In genomic region chr5:83277953-83278352, GRCh38 we compare ENCODE assay signal across 26 cellular contexts.
DNase-seq lines count a peak whose midpoint lies in the region; ATAC-seq and TF ChIP-seq lines count a peak whose summit lies in the region.
"Had no signal": no experiment of that assay in that cellular context is flagged by ENCODE, and none has a peak within 500 bp of the region (broad histone marks: within the 10 kb centered on the region; RNA-seq: fewer than 3 reads in every experiment).

No MANE protein-coding gene starts in this region.

- TF ChIP-seq POLR2A in uterus (IDR thresholded peaks at IDR 0.05) (no peak), upper lobe of left lung (IDR thresholded peaks at IDR 0.05) (no peak)

- H3K27me3 ChIP-seq in kidney epithelial cell (ENCODE audit: control insufficient read depth, insufficient read depth, low read length) = no peaks in the 10 kb centered on the region
- H3K27me3 ChIP-seq in uterus = no peaks in the 10 kb centered on the region
- no peaks in the 10 kb centered on the region for H3K27me3 ChIP-seq in upper lobe of left lung
- H3K27me3 ChIP-seq: esophagus muscularis mucosa, ovary, Peyer's patch, sigmoid colon had no signal

- peak; percentile 65 for ATAC-seq in GM18867 (IDR thresholded peaks at IDR 0.05; ENCODE audit: unreplicated experiment)
- ATAC-seq in GM21447 (IDR thresholded peaks at IDR 0.05; ENCODE audit: unreplicated experiment) = peak; percentile 68
- peak; percentile 68 for ATAC-seq in HG03175 (IDR thresholded peaks at IDR 0.05; ENCODE audit: unreplicated experiment)
- ATAC-seq in GM21367 (IDR thresholded peaks at IDR 0.05; ENCODE audit: unreplicated experiment) = no peak
- no peak for ATAC-seq in upper lobe of left lung (ENCODE audit: low FRiP score in 2 of 2)
- ATAC-seq: left lobe of liver; natural killer cell; stimulated activated naive B cell treated with anti-CD40 and anti-IgM and Interleukin-4, amounts not matched to agents 10 μg/mL and 1 μg/mL and 100 μg/mL, for 72 hours had no signal

- DNase-seq in kidney epithelial cell (ENCODE audit: low read depth) = peak; percentile 26
- no peak for DNase-seq in uterus
- DNase-seq in putamen (ENCODE audit: low spot score) = no peak
- no peak for DNase-seq in upper lobe of left lung
- DNase-seq: activated CD4-positive, alpha-beta memory T cell treated with anti-CD3 and anti-CD28 coated beads for 36 hours; activated naive CD4-positive, alpha-beta T cell; activated T-cell treated with anti-CD3 and anti-CD28 coated beads for 4 hours; CD8-positive, alpha-beta memory T cell; central memory CD4-positive, alpha-beta T cell; DND-41; IMR-90; natural killer cell; NCI-H1436 treated with DMSO at 0.1 percent for 48 hours; ovary; Peyer's patch; sigmoid colon; stimulated activated naive B cell treated with anti-CD40 and anti-IgM and Interleukin-4, amounts not matched to agents 10 μg/mL and 1 μg/mL and 100 μg/mL, for 72 hours; T-helper 2 cell had no signal

- TF ChIP-seq EP300 in upper lobe of left lung (IDR thresholded peaks at IDR 0.05) = no peak

- no peaks in the 10 kb centered on the region for H3K36me3 ChIP-seq in kidney epithelial cell (ENCODE audit: control insufficient read depth, insufficient read depth, low read length)
- no peaks in the 10 kb centered on the region for H3K36me3 ChIP-seq in uterus
- H3K36me3 ChIP-seq in upper lobe of left lung = no peaks in the 10 kb centered on the region
- H3K36me3 ChIP-seq: esophagus muscularis mucosa, ovary, Peyer's patch, sigmoid colon, thoracic aorta had no signal

- intact Hi-C loops in uterus (cut with DNase I; ENCODE audit: low total_unique reads) = no loop called here

- H3K4me1 ChIP-seq in uterus (no peaks in the 10 kb centered on the region), upper lobe of left lung (no peaks in the 10 kb centered on the region)
- H3K4me1 ChIP-seq: esophagus muscularis mucosa, Peyer's patch, sigmoid colon had no signal

- H3K27ac ChIP-seq in uterus = no peak overlapping the region
- H3K27ac ChIP-seq in upper lobe of left lung = no peak overlapping the region
- H3K27ac ChIP-seq: esophagus muscularis mucosa, ovary, Peyer's patch, sigmoid colon, thoracic aorta, VCaP had no signal

- TF ChIP-seq CTCF in kidney epithelial cell (IDR thresholded peaks at IDR 0.05; ENCODE audit: insufficient read depth, low read length, poor library complexity, severe bottlenecking) (no peak), uterus (IDR thresholded peaks at IDR 0.05) (no peak), upper lobe of left lung (IDR thresholded peaks at IDR 0.05) (no peak)

- H3K4me3 ChIP-seq in kidney epithelial cell (ENCODE audit: low read depth, low read length) (no peak overlapping the region), uterus (no peak overlapping the region), upper lobe of left lung (no peak overlapping the region)
- H3K4me3 ChIP-seq: esophagus muscularis mucosa, ovary, Peyer's patch, sigmoid colon, thoracic aorta had no signal

- H3K9me3 ChIP-seq in uterus (no peaks in the 10 kb centered on the region), upper lobe of left lung (no peaks in the 10 kb centered on the region)
- H3K9me3 ChIP-seq: ovary, Peyer's patch, sigmoid colon had no signal

- 74 to 97% methylated on average over 2 of the region's 2 CpGs for WGBS in upper lobe of left lung, 2 donors

Comparison
In these comparisons a context has a peak if more than half of its experiments do, and no peak if none do; other contexts are left out.
1. ATAC-seq: peak in GM18867 (single experiment), GM21447 (single experiment) and HG03175 (single experiment); none in GM21367 (single experiment) and upper lobe of left lung (0 of 2).